ENCODE assay signal across 2 cellular contexts in the genomic region with DNA sequence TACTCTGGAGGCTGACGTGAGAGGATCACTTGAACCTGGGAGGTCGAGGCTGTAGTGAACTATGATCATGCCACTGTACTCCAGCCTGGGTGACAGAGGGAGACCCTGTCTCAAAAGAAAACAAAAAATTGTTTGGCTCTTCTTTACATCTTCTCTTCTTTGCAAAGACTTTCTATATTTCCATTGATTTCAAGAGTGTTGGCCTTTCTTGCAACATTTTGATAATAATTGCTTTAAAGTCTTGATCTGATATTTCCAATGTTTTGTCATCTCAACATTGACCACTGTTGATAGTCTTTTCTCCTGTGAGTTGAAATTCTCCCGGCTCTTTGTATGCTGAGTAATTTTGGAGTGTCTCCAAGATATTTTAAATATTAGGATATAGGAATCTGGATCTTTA.
A peak's percentile ranks its signal among the peaks of the same experiment; 100 is the strongest.
TF ChIP-seq lines count a peak whose summit lies in the region.

No MANE protein-coding gene starts in this region.

TF ChIP-seq in HCT116, 20 proteins besides CTCF, POLR2A, EP300 and RAD21:
- no peak for TF ChIP-seq ELF1 (IDR thresholded peaks at IDR 0.05; ENCODE audit: borderline replicate concordance, low read depth)
- TF ChIP-seq CBX3 (IDR thresholded peaks at IDR 0.05; ENCODE audit: low read depth): 0 out of 2 replicates have a peak, but pooled peaks have one; percentile 18

TF ChIP-seq in IMR-90, 13 proteins besides CTCF, POLR2A, EP300 and RAD21:
- TF ChIP-seq CHD1 (IDR thresholded peaks at IDR 0.05; ENCODE audit: low read depth, low read length): no peak
- no peak for TF ChIP-seq BHLHE40 (IDR thresholded peaks at IDR 0.05; ENCODE audit: low read depth, low read length)
- no peak for TF ChIP-seq FOS (IDR thresholded peaks at IDR 0.05; ENCODE audit: low read depth, low read length)
- TF ChIP-seq, protein P1, sequence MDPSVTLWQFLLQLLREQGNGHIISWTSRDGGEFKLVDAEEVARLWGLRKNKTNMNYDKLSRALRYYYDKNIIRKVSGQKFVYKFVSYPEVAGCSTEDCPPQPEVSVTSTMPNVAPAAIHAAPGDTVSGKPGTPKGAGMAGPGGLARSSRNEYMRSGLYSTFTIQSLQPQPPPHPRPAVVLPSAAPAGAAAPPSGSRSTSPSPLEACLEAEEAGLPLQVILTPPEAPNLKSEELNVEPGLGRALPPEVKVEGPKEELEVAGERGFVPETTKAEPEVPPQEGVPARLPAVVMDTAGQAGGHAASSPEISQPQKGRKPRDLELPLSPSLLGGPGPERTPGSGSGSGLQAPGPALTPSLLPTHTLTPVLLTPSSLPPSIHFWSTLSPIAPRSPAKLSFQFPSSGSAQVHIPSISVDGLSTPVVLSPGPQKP (IDR thresholded peaks at IDR 0.05; ENCODE audit: borderline replicate concordance, low read depth, low read length): no peak
- TF ChIP-seq NFE2L2 (IDR thresholded peaks at IDR 0.05; ENCODE audit: low read depth, low read length): no peak
- TF ChIP-seq MAFK (IDR thresholded peaks at IDR 0.05; ENCODE audit: low read depth, low read length): no peak
- TF ChIP-seq SMC3 (IDR thresholded peaks at IDR 0.05; ENCODE audit: low read depth, low read length): no peak
- no peak for TF ChIP-seq MXI1 (IDR thresholded peaks at IDR 0.05; ENCODE audit: borderline replicate concordance, low read depth, low read length)
- TF ChIP-seq MAZ (IDR thresholded peaks at IDR 0.05; ENCODE audit: borderline replicate concordance, low read depth, low read length): no peak
- TF ChIP-seq RCOR1 (IDR thresholded peaks at IDR 0.05; ENCODE audit: insufficient replicate concordance, low read length): no peak
- TF ChIP-seq, protein P2, sequence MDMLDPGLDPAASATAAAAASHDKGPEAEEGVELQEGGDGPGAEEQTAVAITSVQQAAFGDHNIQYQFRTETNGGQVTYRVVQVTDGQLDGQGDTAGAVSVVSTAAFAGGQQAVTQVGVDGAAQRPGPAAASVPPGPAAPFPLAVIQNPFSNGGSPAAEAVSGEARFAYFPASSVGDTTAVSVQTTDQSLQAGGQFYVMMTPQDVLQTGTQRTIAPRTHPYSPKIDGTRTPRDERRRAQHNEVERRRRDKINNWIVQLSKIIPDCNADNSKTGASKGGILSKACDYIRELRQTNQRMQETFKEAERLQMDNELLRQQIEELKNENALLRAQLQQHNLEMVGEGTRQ (IDR thresholded peaks at IDR 0.05; ENCODE audit: low read depth, low read length): no peak
- no peak for TF ChIP-seq CEBPB (IDR thresholded peaks at IDR 0.05; ENCODE audit: low read depth, low read length)
- no peak for TF ChIP-seq RFX5 (IDR thresholded peaks at IDR 0.05; ENCODE audit: low read depth, low read length)
